Comparison of ENCODE assay signal across 14 cellular contexts in the genomic region with DNA sequence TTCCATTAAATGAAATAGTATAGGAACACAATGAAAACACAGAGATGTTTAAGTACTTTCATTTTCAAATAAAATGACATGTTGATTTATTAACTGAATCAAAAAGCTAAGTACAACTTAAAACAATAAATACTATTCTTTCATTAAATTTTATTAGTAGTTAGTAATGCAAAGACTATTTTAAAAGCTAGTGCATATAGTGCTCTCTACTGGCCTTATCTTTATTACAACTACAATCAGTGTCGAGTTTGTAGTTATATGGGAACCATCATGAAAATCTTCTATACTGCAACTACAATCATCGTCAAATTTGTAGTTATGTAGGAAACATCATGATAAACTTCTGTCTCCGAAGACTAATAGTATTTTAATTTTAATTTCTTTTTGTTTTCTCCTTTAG. TPM values are rescaled to one million over a fixed set of nuclear protein-coding genes. Genes with fewer than 3 reads are reported as not detected.
DNase-seq lines count a peak whose midpoint lies in the region; ATAC-seq and TF ChIP-seq lines count a peak whose summit lies in the region.
"Had no signal": no experiment of that assay in that cellular context is flagged by ENCODE, and none has a peak within 500 bp of the region (broad histone marks: within the 10 kb centered on the region; RNA-seq: fewer than 3 reads in every experiment).

No MANE protein-coding gene starts in this region.

- H3K9me2 ChIP-seq in PC-3 (replicated peaks; ENCODE audit: low read length): no peaks in the 10 kb centered on the region

- no peak overlapping the region for H3K4me3 ChIP-seq in PC-3 (ENCODE audit: low read length)
- H3K4me3 ChIP-seq: K562, thyroid gland had no signal

- H2AK5ac ChIP-seq in H9 (ENCODE audit: insufficient read length, low read length): no peak overlapping the region

- H3K27ac ChIP-seq in H9 (ENCODE audit: insufficient read length, low read depth, low read length) (no peak overlapping the region), PC-3 (ENCODE audit: low read length) (no peak overlapping the region)
- H3K27ac ChIP-seq: thyroid gland had no signal

- no TSS peak for BruUV-seq in PC-3 (replicated peaks; lab: Mats Ljungman, UMichigan)

- no peak overlapping the region for H4K91ac ChIP-seq in H9 (ENCODE audit: insufficient read length, low read depth, low read length)

- no peak overlapping the region for H3K9ac ChIP-seq in H9 (ENCODE audit: extremely low read depth, insufficient read length, low read length)
- no peak overlapping the region for H3K9ac ChIP-seq in PC-3 (ENCODE audit: low read length)

- no peak overlapping the region for H3K23ac ChIP-seq in H9 (ENCODE audit: insufficient read length, low read depth, low read length)

- H2BK120ac ChIP-seq in H9 (ENCODE audit: low read depth, low read length, poor library complexity, severe bottlenecking): no peak overlapping the region

- no peaks in the 10 kb centered on the region for H3F3A ChIP-seq in PC-3 (ENCODE audit: low read length, unreplicated experiment)

- H3K4ac ChIP-seq in H9 (ENCODE audit: low read depth, low read length): no peak overlapping the region

- H3K9me3 ChIP-seq in H9 (ENCODE audit: control insufficient read depth, low read depth, low read length) (no peaks in the 10 kb centered on the region), PC-3 (ENCODE audit: low read length) (no peaks in the 10 kb centered on the region)
- H3K9me3 ChIP-seq: thyroid gland had no signal

- H3K27me3 ChIP-seq in H9 (ENCODE audit: insufficient read depth, low read length) (no peaks in the 10 kb centered on the region), PC-3 (ENCODE audit: low read length) (no peaks in the 10 kb centered on the region)
- H3K27me3 ChIP-seq: thyroid gland had no signal

- H2BK12ac ChIP-seq in H9 (ENCODE audit: insufficient read length, low read depth, low read length): no peak overlapping the region

- CTCF ChIA-PET in PC-3 (lab: Charles Lee): interaction anchor here (0.6 kb wide), 1 partner anchor 311 kb away, joined by 4 read pairs; no protein-coding TSS in a partner anchor
- CTCF ChIA-PET in WTC11 (lab: Charles Lee): interaction anchor here (1.5 kb wide), 1 partner anchor 10 kb away, joined by 4 read pairs; no protein-coding TSS in a partner anchor

- no peak overlapping the region for H2BK20ac ChIP-seq in H9 (ENCODE audit: low read depth, low read length, poor library complexity, severe bottlenecking)

- H3K9me3 Mint-ChIP-seq in H9 (no peaks in the 10 kb centered on the region), WTC11 (no peaks in the 10 kb centered on the region)

- POLR2A ChIA-PET in PC-3 (lab: Charles Lee; ENCODE audit: unreplicated experiment): no interaction called here
- POLR2A ChIA-PET in WTC11 (lab: Charles Lee): no interaction called here

- H3K27ac Mint-ChIP-seq in H9 (no peak overlapping the region), WTC11 (no peak overlapping the region)

- no CpG with 5 or more reads among the region's 3 CpGs for WGBS in H9 (ENCODE audit: extremely low coverage, insufficient read length, low lambda C conversion rate)

- no peak overlapping the region for H3K18ac ChIP-seq in H9 (ENCODE audit: insufficient read length, low read depth, low read length)

- no peak overlapping the region for H2BK5ac ChIP-seq in H9 (ENCODE audit: insufficient read length, low read length)

- no peak overlapping the region for H3K56ac ChIP-seq in H9 (ENCODE audit: insufficient read length, low read depth, low read length)

- H4K8ac ChIP-seq in H9 (replicated peaks; ENCODE audit: insufficient read length, low read depth, low read length): no peak overlapping the region

- no peaks in the 10 kb centered on the region for H3K79me2 ChIP-seq in H9 (ENCODE audit: insufficient read depth, low read length)
- no peaks in the 10 kb centered on the region for H3K79me2 ChIP-seq in PC-3 (ENCODE audit: low read length)

- H3K4me3 Mint-ChIP-seq in H9: no peak overlapping the region
- no peak overlapping the region for H3K4me3 Mint-ChIP-seq in WTC11

- H2AFZ ChIP-seq in H9 (ENCODE audit: low read length) (no peak overlapping the region), PC-3 (ENCODE audit: low read length) (no peak overlapping the region)

- intact Hi-C loops in PC-3 (cut with micrococcal nuclease): loop anchor here (5.0 to 10.0 kb wide), 3 partner anchors 109 to 534 kb away; no protein-coding TSS in a partner anchor

- no peak overlapping the region for H3K14ac ChIP-seq in H9 (ENCODE audit: insufficient read depth, low read length)

- H4K20me1 ChIP-seq in H9 (ENCODE audit: control insufficient read depth, insufficient read depth, insufficient read length): no peaks in the 10 kb centered on the region
- no peaks in the 10 kb centered on the region for H4K20me1 ChIP-seq in PC-3 (ENCODE audit: low read length)

- H2BK15ac ChIP-seq in H9 (ENCODE audit: low read depth, low read length): no peak overlapping the region

- peak; percentile 39 for DNase-seq in COLO829 (ENCODE audit: low spot score)
- no peak for DNase-seq in H9
- DNase-seq in PC-3: peak; percentile 16
- no peak for DNase-seq in left lobe of liver (ENCODE audit: low spot score)
- DNase-seq in WTC11 (ENCODE audit: low spot score): no peak
- no peak for DNase-seq in central memory CD4-positive, alpha-beta T cell
- no peak for DNase-seq in iPS-NIHi7 (ENCODE audit: extremely low spot score)
- DNase-seq: activated T-cell treated with anti-CD3 and anti-CD28 coated beads, Interleukin-2, amount 50 U/mL, for 1 hour; effector memory CD4-positive, alpha-beta T cell; mesendoderm; stimulated activated CD4-positive, alpha-beta T cell treated with anti-CD3 and anti-CD28 coated beads, Interleukin-4, amount 100 ng/mL, for 1 hour; thyroid gland had no signal

- no peaks in the 10 kb centered on the region for H3K36me3 Mint-ChIP-seq in H9 (ENCODE audit: insufficient read depth in 1 of 3, low read depth in 3 of 3)
- no peaks in the 10 kb centered on the region for H3K36me3 Mint-ChIP-seq in WTC11

- no peaks in the 10 kb centered on the region for H3K23me2 ChIP-seq in H9 (ENCODE audit: insufficient read length, low read depth, low read length, poor library complexity, severe bottlenecking)

- H3K79me1 ChIP-seq in H9 (ENCODE audit: insufficient read depth, low read depth, low read length, poor library complexity, severe bottlenecking): no peaks in the 10 kb centered on the region

- TF ChIP-seq CTCF in H9 (conservative IDR thresholded peaks at IDR 0.05): peak; percentile 38; the same call in 1 of the 3 replicates
- peak; percentile 41 for TF ChIP-seq CTCF in PC-3 (conservative IDR thresholded peaks at IDR 0.05; ENCODE audit: low read depth, low read length)
- no peak for TF ChIP-seq CTCF in WTC11 (IDR thresholded peaks at IDR 0.05)

- H3K4me1 Mint-ChIP-seq in H9: peaks cover 9 to 10% of the 10 kb centered on the region in 2 experiments
- peaks cover 3% of the 10 kb centered on the region for H3K4me1 Mint-ChIP-seq in WTC11

- ATAC-seq in PC-3: peak; percentile 64
- peak; percentile 69 for ATAC-seq in left lobe of liver
- no peak for ATAC-seq in WTC11
- ATAC-seq in HG03097 (IDR thresholded peaks at IDR 0.05; ENCODE audit: low FRiP score, unreplicated experiment): no peak
- ATAC-seq: K562 had no signal

- no peaks in the 10 kb centered on the region for H3K4me1 ChIP-seq in H9 (ENCODE audit: insufficient read depth, low read length)
- no peaks in the 10 kb centered on the region for H3K4me1 ChIP-seq in PC-3 (ENCODE audit: insufficient read depth, low read length)

- H4K5ac ChIP-seq in H9 (ENCODE audit: insufficient read length, low read depth, low read length): no peak overlapping the region

- H3K36me3 ChIP-seq in PC-3 (ENCODE audit: low read depth, low read length): no peaks in the 10 kb centered on the region
- H3K36me3 ChIP-seq: thyroid gland had no signal

- no peaks in the 10 kb centered on the region for H3K27me3 Mint-ChIP-seq in H9 (ENCODE audit: low read depth)
- H3K27me3 Mint-ChIP-seq in WTC11 (ENCODE audit: low read depth): no peaks in the 10 kb centered on the region

- H3T11ph ChIP-seq in H9 (ENCODE audit: low read length): no peak overlapping the region

- H3K4me2 ChIP-seq in H9 (ENCODE audit: insufficient read depth, insufficient read length, low read length) (no peak overlapping the region), PC-3 (ENCODE audit: low read length) (no peak overlapping the region)

TF ChIP-seq in WTC11, 78 proteins besides CTCF, POLR2A, EP300 and RAD21 (continues in another document):
- TF ChIP-seq GABPB1 (CRISPR knock-in tag; IDR thresholded peaks at IDR 0.05) (no peak), FOXP1 (CRISPR knock-in tag; IDR thresholded peaks at IDR 0.05; ENCODE audit: borderline replicate concordance) (no peak), ZBTB21 (CRISPR knock-in tag; IDR thresholded peaks at IDR 0.05; ENCODE audit: borderline replicate concordance) (no peak), SMAD3 (CRISPR knock-in tag; IDR thresholded peaks at IDR 0.05; ENCODE audit: borderline replicate concordance) (no peak), ESRRA (CRISPR knock-in tag; IDR thresholded peaks at IDR 0.05; ENCODE audit: borderline replicate concordance) (no peak), E2F5 (CRISPR knock-in tag; IDR thresholded peaks at IDR 0.05) (no peak)
- TF ChIP-seq, protein P1, sequence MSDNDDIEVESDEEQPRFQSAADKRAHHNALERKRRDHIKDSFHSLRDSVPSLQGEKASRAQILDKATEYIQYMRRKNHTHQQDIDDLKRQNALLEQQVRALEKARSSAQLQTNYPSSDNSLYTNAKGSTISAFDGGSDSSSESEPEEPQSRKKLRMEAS (CRISPR knock-in tag; IDR thresholded peaks at IDR 0.05): no peak

RNA-seq across cellular contexts. Expression of gene LIN7A, which starts 8.9 kb away (rescaled TPM):
- total RNA-seq in H9 (2021): 18.3 and 18.4 TPM in 2 replicates
- not detected in 2 replicates for total RNA-seq in PC-3 (2014; rRNA removed)
- total RNA-seq in left lobe of liver: 9.5 TPM
- 8.3 to 8.6 TPM (median 8.5 TPM) in 3 replicates for total RNA-seq in WTC11 (2021)
- total RNA-seq: K562 had no signal

Comparison
In these comparisons a context has a peak if more than half of its experiments do, and no peak if none do; other contexts are left out.
1. DNase-seq: peak in COLO829 (single experiment) and PC-3 (single experiment); none in H9 (single experiment), left lobe of liver (single experiment), WTC11 (single experiment), central memory CD4-positive, alpha-beta T cell (single experiment) and iPS-NIHi7 (single experiment).
2. ATAC-seq: peak in PC-3 (single experiment) and left lobe of liver (single experiment); none in WTC11 (single experiment) and HG03097 (single experiment).